Comparison of ENCODE assay signal across 11 cellular contexts in the genomic region with DNA sequence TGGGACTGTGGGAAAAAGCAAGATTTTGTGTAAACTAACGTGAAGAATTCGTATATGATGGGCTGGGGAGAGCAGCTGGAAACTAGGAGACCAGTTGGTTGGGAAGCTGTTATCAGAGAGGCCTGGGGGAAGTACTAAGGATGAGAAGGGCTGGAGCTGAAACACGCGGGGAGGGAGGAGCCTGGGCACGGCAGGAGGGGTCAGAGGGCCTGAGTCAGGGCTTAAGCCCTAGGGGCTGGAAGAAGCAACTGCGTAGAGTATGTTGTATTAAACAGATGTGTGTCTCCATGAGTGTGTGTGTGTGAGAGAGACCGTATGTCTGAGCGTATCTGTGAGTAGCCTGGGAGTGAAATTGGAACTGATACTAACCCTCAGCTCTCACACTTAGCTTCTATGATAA. TPM values are rescaled to one million over a fixed set of nuclear protein-coding genes. Genes with fewer than 3 reads are reported as not detected.
A peak's percentile ranks its signal among the peaks of the same experiment; 100 is the strongest.
DNase-seq lines count a peak whose midpoint lies in the region; ATAC-seq, FAIRE-seq and TF ChIP-seq lines count a peak whose summit lies in the region.
"Had no signal": no experiment of that assay in that cellular context is flagged by ENCODE, and none has a peak within 500 bp of the region (broad histone marks: within the 10 kb centered on the region; RNA-seq: fewer than 3 reads in every experiment).

No MANE protein-coding gene starts in this region.

- no peaks in the 10 kb centered on the region for H3K9me3 ChIP-seq in CD4-positive, alpha-beta T cell (ENCODE audit: control insufficient read depth, low read length)
- H3K9me3 ChIP-seq in HepG2 (ENCODE audit: low read length): no peaks in the 10 kb centered on the region
- H3K9me3 ChIP-seq: breast epithelium had no signal

- CTCF ChIA-PET in CD4-positive, alpha-beta T cell (lab: Charles Lee): no interaction called here
- CTCF ChIA-PET in HepG2 (lab: Yijun Ruan, JAX; ENCODE audit: low intra/inter-chr PET ratio, low total read pairs): no interaction called here

- no peaks in the 10 kb centered on the region; the same call in 1 of the 2 replicates for H3K36me3 ChIP-seq in H7 (replicated peaks; ENCODE audit: control insufficient read depth, insufficient read depth, low read length)
- H3K36me3 ChIP-seq in HepG2 (replicated peaks in 1 of 2; ENCODE audit: control insufficient read depth in 1 of 2, insufficient read depth in 2 of 2, low read length in 2 of 2): no peaks in the 10 kb centered on the region
- H3K36me3 ChIP-seq: breast epithelium had no signal

- WGBS in HepG2 (ENCODE audit: low lambda C conversion rate): 25% methylated on average over 8 of the region's 8 CpGs

- H3K27ac ChIP-seq in CD4-positive, alpha-beta T cell (ENCODE audit: low read depth, low read length): no peak overlapping the region
- H3K27ac ChIP-seq in HepG2 (ENCODE audit: extremely low read length, insufficient read depth, low read length): no peak overlapping the region
- H3K27ac ChIP-seq: breast epithelium had no signal

- no peak for TF ChIP-seq POLR2A in HepG2 (IDR thresholded peaks at IDR 0.05; ENCODE audit: insufficient read depth in 1 of 2, low read depth in 2 of 2, low read length in 2 of 2)

- DNase-seq in CD4-positive, alpha-beta T cell: no peak
- DNase-seq in H7 (peak; percentile 92), UCSD-AML1 (lab: John Stamatoyannopoulos, UW; ENCODE audit: unreplicated experiment) (peak; percentile 25), HepG2 (ENCODE audit: low spot score) (no peak), GM13976 (ENCODE audit: low spot score) (no peak), GM03348 (ENCODE audit: low spot score) (no peak)
- DNase-seq: NCI-H2171, occipital lobe had no signal

- no peaks in the 10 kb centered on the region for H3K4me1 ChIP-seq in HepG2 (ENCODE audit: insufficient read depth, low read length)
- H3K4me1 ChIP-seq: breast epithelium had no signal

- H3K4me3 ChIP-seq in H7 (ENCODE audit: insufficient read depth, low read depth, low read length): no peak overlapping the region
- H3K4me3 ChIP-seq in HepG2 (replicated peaks in 1 of 3; ENCODE audit: insufficient read depth in 1 of 3, low read depth in 2 of 3, low read length in 3 of 3): no peak overlapping the region
- H3K4me3 ChIP-seq: breast epithelium had no signal

- FAIRE-seq in HepG2 (lab: Jason Lieb, UNC): no peak

- no peaks in the 10 kb centered on the region for H3K79me2 ChIP-seq in HepG2 (ENCODE audit: insufficient read depth, low read length)

- peak overlapping the region; percentile 84 for H3K27ac Mint-ChIP-seq in CD4-positive, alpha-beta T cell

- no peaks in the 10 kb centered on the region for H3K27me3 ChIP-seq in CD4-positive, alpha-beta T cell (ENCODE audit: control insufficient read depth, insufficient read depth, low read length)
- H3K27me3 ChIP-seq in H7 (ENCODE audit: control insufficient read depth, insufficient read depth, low read length): no peaks in the 10 kb centered on the region
- peaks cover 6 to 29% of the 10 kb centered on the region in 2 experiments; a peak in 3 of 5 replicates for H3K27me3 ChIP-seq in HepG2 (ENCODE audit: control insufficient read depth in 1 of 2, insufficient read depth in 2 of 2, low read length in 2 of 2)
- H3K27me3 ChIP-seq: breast epithelium had no signal

- TF ChIP-seq RAD21 in HepG2 (CRISPR knock-in tag; IDR thresholded peaks at IDR 0.05): no peak

- no peaks in the 10 kb centered on the region for H3K9me3 Mint-ChIP-seq in CD4-positive, alpha-beta T cell

- no peak for ATAC-seq in CD4-positive, alpha-beta T cell (ENCODE audit: poor library complexity)
- peak; percentile 74 for ATAC-seq in HepG2
- no peak for ATAC-seq in HG02763 (IDR thresholded peaks at IDR 0.05; ENCODE audit: unreplicated experiment)
- ATAC-seq in HG03354 (IDR thresholded peaks at IDR 0.05; ENCODE audit: poor library complexity, severe bottlenecking, unreplicated experiment): no peak

- TF ChIP-seq CTCF in CD4-positive, alpha-beta T cell (IDR thresholded peaks at IDR 0.05): no peak
- no peak for TF ChIP-seq CTCF in HepG2 (CRISPR knock-in tag; IDR thresholded peaks at IDR 0.05)
- no peak for TF ChIP-seq CTCF in GM13976 (IDR thresholded peaks at IDR 0.05; ENCODE audit: borderline replicate concordance, control extremely low read depth, extremely low read depth, insufficient read depth, missing control alignments)

- no peak overlapping the region for H3K4me2 ChIP-seq in HepG2 (ENCODE audit: low read depth, low read length)

- POLR2A ChIA-PET in CD4-positive, alpha-beta T cell (lab: Charles Lee): no interaction called here
- POLR2A ChIA-PET in HepG2 (lab: Yijun Ruan, JAX): no interaction called here

- peaks cover 31% of the 10 kb centered on the region for H3K4me1 Mint-ChIP-seq in CD4-positive, alpha-beta T cell (ENCODE audit: low read depth)

- in situ Hi-C loops in HepG2 (cut with HindIII; ENCODE audit: extremely low pct_ligation_motif_present, low pct_unique_long_range_greater_than_20kb): no loop called here
- in situ Hi-C loops in GM13976 (cut with MboI; ENCODE audit: low sequenced_read_pairs, unreplicated experiment): no loop called here

- H3K36me3 Mint-ChIP-seq in CD4-positive, alpha-beta T cell (ENCODE audit: low read depth): peaks cover 10% of the 10 kb centered on the region

- no peak overlapping the region for H3K9ac ChIP-seq in HepG2 (ENCODE audit: insufficient read depth, low read depth, low read length)

- no peak for TF ChIP-seq EP300 in HepG2 (IDR thresholded peaks at IDR 0.05; ENCODE audit: low read depth in 2 of 2, low read length in 2 of 2)
- TF ChIP-seq EP300 in HepG2 (CRISPR knock-in tag; IDR thresholded peaks at IDR 0.05; ENCODE audit: borderline replicate concordance): no peak

- no peaks in the 10 kb centered on the region for H3K27me3 Mint-ChIP-seq in CD4-positive, alpha-beta T cell

- no TSS peak for BruUV-seq in HepG2 (replicated peaks; lab: Mats Ljungman, UMichigan)

- intact Hi-C loops in CD4-positive, alpha-beta T cell (cut with DNase I, micrococcal nuclease): loop anchor here in 1 of 2 experiments (5.0 to 10.0 kb wide), 2 partner anchors 215 to 1187 kb away; a partner anchor contains a TSS
- intact Hi-C loops in HepG2 (cut with micrococcal nuclease; ENCODE audit: unreplicated experiment): no loop called here

- H2AFZ ChIP-seq in HepG2 (ENCODE audit: low read length): no peak overlapping the region

- peak overlapping the region; percentile 77 for H3K4me3 Mint-ChIP-seq in CD4-positive, alpha-beta T cell

- H4K20me1 ChIP-seq in HepG2 (ENCODE audit: insufficient read depth, low read length): no peaks in the 10 kb centered on the region

TF ChIP-seq in HepG2, 621 proteins besides CTCF, POLR2A, EP300 and RAD21 (continues in another document):
- TF ChIP-seq, protein P1, sequence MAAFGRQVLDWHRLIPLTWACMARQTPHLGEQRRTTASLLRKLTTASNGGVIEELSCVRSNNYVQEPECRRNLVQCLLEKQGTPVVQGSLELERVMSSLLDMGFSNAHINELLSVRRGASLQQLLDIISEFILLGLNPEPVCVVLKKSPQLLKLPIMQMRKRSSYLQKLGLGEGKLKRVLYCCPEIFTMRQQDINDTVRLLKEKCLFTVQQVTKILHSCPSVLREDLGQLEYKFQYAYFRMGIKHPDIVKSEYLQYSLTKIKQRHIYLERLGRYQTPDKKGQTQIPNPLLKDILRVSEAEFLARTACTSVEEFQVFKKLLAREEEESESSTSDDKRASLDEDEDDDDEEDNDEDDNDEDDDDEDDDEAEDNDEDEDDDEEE (CRISPR knock-in tag; IDR thresholded peaks at IDR 0.05): no peak
- TF ChIP-seq SOX5 (CRISPR knock-in tag; IDR thresholded peaks at IDR 0.05; ENCODE audit: borderline replicate concordance) (no peak), REPIN1 (CRISPR knock-in tag; IDR thresholded peaks at IDR 0.05; ENCODE audit: borderline replicate concordance, low read depth) (no peak), JUND (CRISPR knock-in tag; IDR thresholded peaks at IDR 0.05) (no peak), ZNF672 (CRISPR knock-in tag; IDR thresholded peaks at IDR 0.05) (no peak), ZFP41 (CRISPR knock-in tag; IDR thresholded peaks at IDR 0.05; ENCODE audit: borderline replicate concordance) (no peak)

RNA-seq across cellular contexts. Expression of a gene that starts 8.4 kb away (rescaled TPM):
- 1 to 10 TPM; 4.5 TPM for total RNA-seq in CD4-positive, alpha-beta T cell
- 4.4 and 6.4 TPM in 2 replicates for total RNA-seq in H7 (2014; rRNA removed; shearing (Covaris generic))
- total RNA-seq in HepG2 (2016; rRNA removed; fragmentation: Illumina TruSeq; extraction: Trizol): not detected in 2 replicates
- not detected in 2 replicates for total RNA-seq in HepG2 (2016; cell fraction: cytosol; rRNA removed; fragmentation: Illumina TruSeq; extraction: Trizol; ENCODE audit: low read depth)
- total RNA-seq in HepG2 (2016; cell fraction: insoluble cytoplasmic fraction; rRNA removed; fragmentation: Illumina TruSeq; extraction: Trizol): not detected in 2 replicates
- total RNA-seq in HepG2 (2016; cell fraction: membrane; rRNA removed; fragmentation: Illumina TruSeq; extraction: Trizol): not detected in 2 replicates
- total RNA-seq in HepG2 (2016; cell fraction: nucleus; rRNA removed; fragmentation: Illumina TruSeq; extraction: Trizol): not detected in 2 replicates
- not detected in 2 replicates for polyA plus RNA-seq in HepG2 (2011; rRNA removed)
- polyA plus RNA-seq in HepG2 (2011; cell fraction: cytosol; rRNA removed): not detected in 2 replicates
- polyA plus RNA-seq in HepG2 (2011; cell fraction: nucleus; rRNA removed): not detected in 2 replicates
- polyA plus RNA-seq in HepG2 (2012): not detected in 2 replicates
- polyA plus RNA-seq in HepG2 (2016; cell fraction: cytosol; fragmentation: Illumina TruSeq; extraction: Trizol; ENCODE audit: low read depth): not detected in 2 replicates
- not detected in 2 replicates for polyA plus RNA-seq in HepG2 (2016; cell fraction: insoluble cytoplasmic fraction; fragmentation: Illumina TruSeq; extraction: Trizol; ENCODE audit: low read depth)
- polyA plus RNA-seq in HepG2 (2016; cell fraction: membrane; fragmentation: Illumina TruSeq; extraction: Trizol; ENCODE audit: low read depth): not detected in 2 replicates
- not detected in 2 replicates for polyA plus RNA-seq in HepG2 (2016; cell fraction: nucleus; fragmentation: Illumina TruSeq; extraction: Trizol; ENCODE audit: insufficient read depth, low read depth)
- not detected in 2 replicates for polyA minus RNA-seq in HepG2 (2011; rRNA and poly(A)+ RNA removed; ENCODE audit: low replicate concordance)
- polyA minus RNA-seq in HepG2 (2011; cell fraction: cytosol; rRNA and poly(A)+ RNA removed): not detected in 2 replicates
- not detected in 2 replicates for polyA minus RNA-seq in HepG2 (2011; cell fraction: nucleus; rRNA and poly(A)+ RNA removed)

Comparison
In these comparisons a context has a peak if more than half of its experiments do, and no peak if none do; other contexts are left out.
1. DNase-seq: peak in H7 (single experiment) and UCSD-AML1 (single experiment); none in CD4-positive, alpha-beta T cell (0 of 10), HepG2 (single experiment), GM13976 (single experiment) and GM03348 (single experiment).